Comparison of ENCODE assay signal across 6 cellular contexts in the genomic region with DNA sequence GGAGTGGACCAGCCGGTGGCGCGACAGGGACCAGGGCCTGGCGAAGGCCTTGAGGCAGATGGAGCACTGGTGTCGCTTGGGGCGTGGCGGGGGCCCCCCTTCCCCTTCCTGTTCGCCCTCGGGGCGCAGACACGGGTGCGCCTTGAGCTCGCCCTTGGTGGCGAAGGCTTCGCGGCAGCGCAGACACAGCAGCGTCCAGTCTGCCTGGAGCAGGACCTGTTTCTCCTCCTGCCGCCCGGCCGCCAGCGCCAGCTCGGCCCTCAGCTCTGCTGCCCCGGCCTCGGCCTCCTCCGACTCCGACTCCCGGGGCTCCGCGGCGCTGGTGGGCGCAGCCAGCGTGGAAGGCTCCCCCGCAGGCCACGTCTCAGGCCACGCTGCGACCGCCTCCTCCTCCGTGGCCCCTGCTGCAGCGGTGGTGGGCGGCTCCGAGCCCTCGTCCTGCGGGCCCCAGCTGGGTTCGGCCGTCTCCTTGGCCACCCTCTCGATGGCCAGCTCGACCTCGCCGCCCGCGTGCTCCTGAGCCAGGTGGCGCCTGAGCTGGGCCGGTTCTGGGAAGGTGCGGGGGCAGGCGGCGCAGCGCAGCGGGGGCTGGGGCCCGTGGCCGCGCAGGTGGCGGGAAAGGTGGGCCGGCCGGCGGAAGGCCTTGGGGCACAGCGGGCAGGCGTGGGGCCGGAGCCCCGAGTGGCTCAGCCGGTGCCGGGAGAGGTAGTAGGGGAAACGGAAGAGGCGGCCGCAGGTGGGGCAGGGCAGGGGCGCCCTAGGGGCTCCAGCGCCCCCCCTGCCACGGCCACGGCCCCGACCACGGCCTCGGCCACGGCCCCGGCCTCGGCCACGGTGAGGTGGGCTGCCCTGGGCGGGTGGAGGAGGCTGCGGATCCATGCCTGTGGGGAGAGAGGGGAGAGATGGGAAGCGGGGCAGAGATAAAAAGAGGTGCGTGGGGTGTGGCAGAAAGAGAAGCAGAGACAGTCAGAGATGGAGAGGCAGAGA. TPM values are rescaled to one million over a fixed set of nuclear protein-coding genes. Genes with fewer than 3 reads are reported as not detected.
DNase-seq lines count a peak whose midpoint lies in the region; ATAC-seq and TF ChIP-seq lines count a peak whose summit lies in the region.

No MANE protein-coding gene starts in this region.

- POLR2A ChIA-PET in naive thymus-derived CD8-positive, alpha-beta T cell (lab: Charles Lee), result interaction anchor here (0.9 kb wide), 1 partner anchor 20 kb away, joined by 3 read pairs; a partner anchor contains a TSS

- no peak for ATAC-seq in activated naive CD8-positive, alpha-beta T cell treated with anti-CD3 and anti-CD28 coated beads, Interleukin-2, amount 50 U/mL, for 24 hours
- no peak for ATAC-seq in naive thymus-derived CD8-positive, alpha-beta T cell
- ATAC-seq in HG02678 (IDR thresholded peaks at IDR 0.05; ENCODE audit: unreplicated experiment), result no peak

- H3K4me1 Mint-ChIP-seq in activated naive CD8-positive, alpha-beta T cell treated with anti-CD3 and anti-CD28 coated beads, Interleukin-2, amount 50 U/mL, for 24 hours, result peaks cover 16% of the 10 kb centered on the region
- H3K4me1 Mint-ChIP-seq in naive thymus-derived CD8-positive, alpha-beta T cell, result peaks cover 13 to 23% (median 21%) of the 10 kb centered on the region in 4 donors

- peak overlapping the region; percentile 92 for H3K4me3 Mint-ChIP-seq in activated naive CD8-positive, alpha-beta T cell treated with anti-CD3 and anti-CD28 coated beads, Interleukin-2, amount 50 U/mL, for 24 hours
- peak overlapping the region; percentile 82 to 95 (median 87) for H3K4me3 Mint-ChIP-seq in naive thymus-derived CD8-positive, alpha-beta T cell

- H3K27ac Mint-ChIP-seq in activated naive CD8-positive, alpha-beta T cell treated with anti-CD3 and anti-CD28 coated beads, Interleukin-2, amount 50 U/mL, for 24 hours, result peak overlapping the region; percentile 94
- peak overlapping the region in 8 of 10 donors; percentile 88 to 96 (median 90) for H3K27ac Mint-ChIP-seq in naive thymus-derived CD8-positive, alpha-beta T cell

- peak overlapping the region; percentile 80; the same call in 1 of the 2 replicates for H3K4me3 ChIP-seq in GM08714 (ENCODE audit: low read length)

- H3K36me3 Mint-ChIP-seq in activated naive CD8-positive, alpha-beta T cell treated with anti-CD3 and anti-CD28 coated beads, Interleukin-2, amount 50 U/mL, for 24 hours (ENCODE audit: low read depth), result peaks cover 17% of the 10 kb centered on the region
- peaks cover 3 to 16% (median 12%) of the 10 kb centered on the region in 3 donors for H3K36me3 Mint-ChIP-seq in naive thymus-derived CD8-positive, alpha-beta T cell

- no peaks in the 10 kb centered on the region for H3K9me3 Mint-ChIP-seq in activated naive CD8-positive, alpha-beta T cell treated with anti-CD3 and anti-CD28 coated beads, Interleukin-2, amount 50 U/mL, for 24 hours
- H3K9me3 Mint-ChIP-seq in naive thymus-derived CD8-positive, alpha-beta T cell, result peaks cover 0 to 8% (median 0%) of the 10 kb centered on the region in 9 donors

- TF ChIP-seq POLR2A in erythroblast (IDR thresholded peaks at IDR 0.05; ENCODE audit: low read length), result no peak

- no peaks in the 10 kb centered on the region for H3K27me3 Mint-ChIP-seq in activated naive CD8-positive, alpha-beta T cell treated with anti-CD3 and anti-CD28 coated beads, Interleukin-2, amount 50 U/mL, for 24 hours
- no peaks in the 10 kb centered on the region for H3K27me3 Mint-ChIP-seq in naive thymus-derived CD8-positive, alpha-beta T cell

- no peak for DNase-seq in activated naive CD8-positive, alpha-beta T cell treated with anti-CD3 and anti-CD28 coated beads, Interleukin-2, amount 50 U/mL, for 24 hours
- peak in 1 of 10 donors; percentile 19 for DNase-seq in naive thymus-derived CD8-positive, alpha-beta T cell
- DNase-seq in NOMO-1 (lab: John Stamatoyannopoulos, UW; ENCODE audit: unreplicated experiment in 2 of 2), result no peak
- no peak for DNase-seq in erythroblast (lab: John Stamatoyannopoulos, UW)

RNA-seq across cellular contexts. Expression of a gene that starts 1.6 kb away (rescaled TPM):
- 10 to 100 TPM in 1 of 2 experiments, 1 to 10 TPM in 1; 9.8 to 10.2 TPM for total RNA-seq in naive thymus-derived CD8-positive, alpha-beta T cell
- under 1 TPM; 0.16 to 0.39 (median 0.20) TPM for polyA plus RNA-seq in naive thymus-derived CD8-positive, alpha-beta T cell

RNA-seq across cellular contexts. Expression of a gene that starts 20.3 kb away (rescaled TPM):
- 10 to 100 TPM; 19.0 to 22.0 TPM for total RNA-seq in naive thymus-derived CD8-positive, alpha-beta T cell
- 1 to 10 TPM; 2.8 to 5.4 (median 3.4) TPM for polyA plus RNA-seq in naive thymus-derived CD8-positive, alpha-beta T cell

RNA-seq across cellular contexts. Expression of a gene that starts 21.0 kb away (rescaled TPM):
- 10 to 100 TPM; 19.1 to 20.7 TPM for total RNA-seq in naive thymus-derived CD8-positive, alpha-beta T cell
- polyA plus RNA-seq in naive thymus-derived CD8-positive, alpha-beta T cell, result 10 to 100 TPM; 21.5 to 31.6 (median 23.6) TPM

RNA-seq across cellular contexts. Expression of a gene that starts 26.4 kb away (rescaled TPM):
- total RNA-seq in naive thymus-derived CD8-positive, alpha-beta T cell, result 10 to 100 TPM; 21.6 to 24.4 TPM
- polyA plus RNA-seq in naive thymus-derived CD8-positive, alpha-beta T cell, result under 1 TPM in 2 of 3 donors, not detected in 1; 0.22 to 0.33 TPM

RNA-seq across cellular contexts. Expression of a gene that starts 33.7 kb away (rescaled TPM):
- total RNA-seq in naive thymus-derived CD8-positive, alpha-beta T cell, result not detected
- not detected for polyA plus RNA-seq in naive thymus-derived CD8-positive, alpha-beta T cell
